ENCODE assay signal across 26 cellular contexts in the genomic region with DNA sequence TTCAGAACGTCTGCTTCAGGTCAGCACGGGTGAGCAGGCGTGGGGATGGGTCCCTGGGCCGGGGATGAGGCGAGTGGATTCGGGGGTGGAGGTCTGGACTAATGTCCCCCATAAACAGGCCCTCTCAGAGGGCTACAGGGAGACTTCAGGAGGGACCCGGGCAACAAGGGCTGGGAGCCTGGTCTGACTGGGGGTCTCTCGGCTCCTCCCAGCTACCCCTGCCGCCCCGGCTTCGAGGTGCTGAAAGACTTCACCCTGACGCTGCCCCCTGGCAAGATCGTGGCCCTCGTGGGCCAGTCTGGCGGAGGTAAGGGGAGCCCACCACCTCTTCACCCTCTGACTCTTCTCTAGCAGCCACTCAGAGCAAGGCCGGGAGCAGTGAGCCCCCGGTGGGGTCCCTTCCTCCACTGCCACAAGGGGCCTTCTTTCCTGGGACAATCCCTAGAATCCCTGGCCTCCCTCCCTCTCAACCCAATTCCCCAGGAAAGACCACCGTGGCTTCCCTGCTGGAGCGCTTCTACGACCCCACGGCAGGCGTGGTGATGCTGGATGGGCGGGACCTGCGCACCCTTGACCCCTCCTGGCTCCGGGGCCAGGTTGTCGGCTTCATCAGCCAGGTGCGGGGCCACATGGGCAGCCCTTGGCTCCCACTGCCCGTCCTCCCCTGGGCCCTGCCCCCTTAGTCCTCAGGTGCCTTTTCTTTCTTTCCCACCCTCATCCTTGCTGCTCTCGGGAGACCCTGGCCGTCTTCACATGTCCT. TPM values are rescaled to one million over a fixed set of nuclear protein-coding genes. Genes with fewer than 3 reads are reported as not detected.
DNase-seq lines count a peak whose midpoint lies in the region; ATAC-seq, FAIRE-seq and TF ChIP-seq lines count a peak whose summit lies in the region.
"Had no signal": no experiment of that assay in that cellular context is flagged by ENCODE, and none has a peak within 500 bp of the region (broad histone marks: within the 10 kb centered on the region; RNA-seq: fewer than 3 reads in every experiment).

No MANE protein-coding gene starts in this region.

- H4K20me1 ChIP-seq in IMR-90 (ENCODE audit: insufficient read depth, low read length): peaks cover 8% of the 10 kb centered on the region
- no peaks in the 10 kb centered on the region for H4K20me1 ChIP-seq in smooth muscle cell (ENCODE audit: low read depth)

- H4K5ac ChIP-seq in IMR-90 (ENCODE audit: low read depth, low read length): no peak overlapping the region

- H2BK5ac ChIP-seq in IMR-90 (ENCODE audit: low read depth, low read length, poor library complexity, severe bottlenecking) (no peak overlapping the region), mesenchymal stem cell (ENCODE audit: low read depth, low read length, poor library complexity, severe bottlenecking) (no peak overlapping the region)

- H3K27me3 ChIP-seq in IMR-90 (ENCODE audit: control insufficient read depth, insufficient read depth, low read length): no peaks in the 10 kb centered on the region
- H3K27me3 ChIP-seq in mesenchymal stem cell (ENCODE audit: control insufficient read depth in 1 of 2, insufficient read depth in 1 of 2, low read length in 2 of 2): no peaks in the 10 kb centered on the region
- H3K27me3 ChIP-seq in smooth muscle cell (ENCODE audit: low read depth): no peaks in the 10 kb centered on the region
- H3K27me3 ChIP-seq in upper lobe of right lung: no peaks in the 10 kb centered on the region
- no peaks in the 10 kb centered on the region for H3K27me3 ChIP-seq in lower lobe of right lung (ENCODE audit: low read depth)

- H3K18ac ChIP-seq in IMR-90 (ENCODE audit: low read depth, low read length) (no peak overlapping the region), mesenchymal stem cell (ENCODE audit: low read depth in 1 of 2, low read length in 2 of 2) (no peak overlapping the region)

- H3K4ac ChIP-seq in IMR-90 (ENCODE audit: low read depth, low read length): no peak overlapping the region
- no peak overlapping the region for H3K4ac ChIP-seq in mesenchymal stem cell (ENCODE audit: low read depth in 1 of 2, low read length in 2 of 2)

- no peak for ATAC-seq in A549
- ATAC-seq in IMR-90 (ENCODE audit: low read depth): no peak
- ATAC-seq in upper lobe of right lung: no peak
- no peak for ATAC-seq in lower lobe of right lung
- ATAC-seq: GM12878 had no signal

- peak overlapping the region; percentile 79 to 88; a peak in 5 of 6 replicates for H3K27ac ChIP-seq in A549
- H3K27ac ChIP-seq in IMR-90 (ENCODE audit: insufficient read depth, low read length): no peak overlapping the region
- H3K27ac ChIP-seq in mesenchymal stem cell (ENCODE audit: low read length, poor library complexity, severe bottlenecking): no peak overlapping the region
- peak overlapping the region; percentile 98 for H3K27ac ChIP-seq in smooth muscle cell (ENCODE audit: low read depth)
- H3K27ac ChIP-seq in upper lobe of right lung: no peak overlapping the region
- no peak overlapping the region for H3K27ac ChIP-seq in lower lobe of right lung
- H3K27ac ChIP-seq: PC-9, SK-N-MC had no signal

- TF ChIP-seq POLR2A in A549 (IDR thresholded peaks at IDR 0.05; ENCODE audit: low read length) (no peak), IMR-90 (IDR thresholded peaks at IDR 0.05; ENCODE audit: low read depth, low read length) (no peak)

- peaks cover 25% of the 10 kb centered on the region; the same call in 1 of the 2 replicates for H3K36me3 ChIP-seq in IMR-90 (ENCODE audit: control insufficient read depth, insufficient read depth, low read length)
- H3K36me3 ChIP-seq in mesenchymal stem cell (ENCODE audit: control insufficient read depth in 1 of 2, insufficient read depth in 2 of 2, low read depth in 1 of 2, low read length in 2 of 2): peaks cover 27 to 66% of the 10 kb centered on the region in 2 experiments
- no peaks in the 10 kb centered on the region for H3K36me3 ChIP-seq in smooth muscle cell (ENCODE audit: low read depth)
- peaks cover 38% of the 10 kb centered on the region for H3K36me3 ChIP-seq in upper lobe of right lung
- peaks cover 46% of the 10 kb centered on the region for H3K36me3 ChIP-seq in lower lobe of right lung

- POLR2A ChIA-PET in A549 (lab: Yijun Ruan, JAX) (no interaction called here), IMR-90 (lab: Charles Lee; ENCODE audit: unreplicated experiment) (no interaction called here)

- no TSS peak for BruUV-seq in IMR-90 (replicated peaks; lab: Mats Ljungman, UMichigan)

- no peak overlapping the region for H3K56ac ChIP-seq in IMR-90 (ENCODE audit: extremely low read depth, insufficient read depth, low read length)

- peaks cover 21% of the 10 kb centered on the region for H3F3A ChIP-seq in smooth muscle cell (ENCODE audit: low read depth)

- no peak overlapping the region for H3K9ac ChIP-seq in IMR-90 (ENCODE audit: low read depth, low read length)
- no peak overlapping the region for H3K9ac ChIP-seq in mesenchymal stem cell (ENCODE audit: low read length)
- peak overlapping the region; percentile 53 for H3K9ac ChIP-seq in smooth muscle cell (ENCODE audit: low read depth)

- H3K4me1 ChIP-seq in A549 (peaks cover 33% of the 10 kb centered on the region), IMR-90 (ENCODE audit: control insufficient read depth, insufficient read depth, low read length) (peaks cover 17% of the 10 kb centered on the region), mesenchymal stem cell (ENCODE audit: control insufficient read depth, insufficient read depth, low read depth, low read length) (peaks cover 26% of the 10 kb centered on the region), smooth muscle cell (ENCODE audit: low read depth) (peaks cover 4% of the 10 kb centered on the region), upper lobe of right lung (peaks cover 11% of the 10 kb centered on the region), lower lobe of right lung (peaks cover 19% of the 10 kb centered on the region)

- H3K4me2 ChIP-seq in A549 (no peak overlapping the region; the same call in 2 of the 3 replicates), IMR-90 (ENCODE audit: low read depth, low read length) (no peak overlapping the region), mesenchymal stem cell (ENCODE audit: low read length, poor library complexity, severe bottlenecking) (no peak overlapping the region), smooth muscle cell (peak overlapping the region; percentile 69)
- H3K4me2 ChIP-seq: GM23338 had no signal

- TF ChIP-seq RAD21 in A549 (conservative IDR thresholded peaks at IDR 0.05 in 1 of 2, IDR thresholded peaks at IDR 0.05 in 1 of 2) (no peak), IMR-90 (IDR thresholded peaks at IDR 0.05; ENCODE audit: low read length) (no peak)

- H2AK5ac ChIP-seq in IMR-90 (ENCODE audit: low read depth, low read length): no peak overlapping the region
- H2AK5ac ChIP-seq in mesenchymal stem cell (ENCODE audit: low read length, severe bottlenecking): no peak overlapping the region

- H2BK12ac ChIP-seq in mesenchymal stem cell (ENCODE audit: low read length in 2 of 2): peak overlapping the region; percentile 46 to 68

- H2BK120ac ChIP-seq in IMR-90 (ENCODE audit: low read depth, low read length): no peak overlapping the region
- no peak overlapping the region for H2BK120ac ChIP-seq in mesenchymal stem cell (ENCODE audit: low read depth, low read length)

- dilution Hi-C loops in IMR-90 (cut with HindIII; ENCODE audit: low sequenced_read_pairs, unreplicated experiment): no loop called here

- intact Hi-C loops in IMR-90 (cut with micrococcal nuclease) (no loop called here), upper lobe of right lung (cut with DNase I) (no loop called here), lower lobe of right lung (cut with DNase I) (no loop called here)

- DNase-seq in A549 (ENCODE audit: low read depth in 1 of 2, low spot score in 1 of 2): no peak
- DNase-seq in IMR-90: no peak
- no peak for DNase-seq in mesenchymal stem cell
- DNase-seq in smooth muscle cell (lab: John Stamatoyannopoulos, UW; ENCODE audit: unreplicated experiment): no peak
- no peak for DNase-seq in upper lobe of right lung
- no peak for DNase-seq in lower lobe of right lung
- DNase-seq in NCI-H2107 (lab: John Stamatoyannopoulos, UW): no peak
- DNase-seq: C1 segment of cervical spinal cord; Caco-2; CD4-positive, alpha-beta memory T cell; H9; NCI-H1105; NCI-H1436 treated with DMSO at 0.1 percent for 48 hours; NCI-H187 treated with DMSO at 0.1 percent for 48 hours; NCI-H446; NCI-H526; NK-92 treated with Interleukin-12 subunit alpha and Interleukin-12 subunit beta, amount 100 ng/mL, for 24 hours; PC-9; RPMI8226; SHP77 had no signal

- TF ChIP-seq CTCF in A549 (IDR thresholded peaks at IDR 0.05) (no peak), IMR-90 (conservative IDR thresholded peaks at IDR 0.05; ENCODE audit: low read depth, low read length) (no peak), smooth muscle cell (IDR thresholded peaks at IDR 0.05; ENCODE audit: borderline replicate concordance, insufficient read depth, poor library complexity, severe bottlenecking) (no peak), upper lobe of right lung (IDR thresholded peaks at IDR 0.05) (no peak), lower lobe of right lung (IDR thresholded peaks at IDR 0.05) (no peak)

- peaks cover 18% of the 10 kb centered on the region for H3K9me1 ChIP-seq in IMR-90 (ENCODE audit: insufficient read depth, low read length)

- H3K79me1 ChIP-seq in IMR-90 (ENCODE audit: low read depth in 1 of 2, low read length in 2 of 2): peaks cover 0 to 12% of the 10 kb centered on the region in 2 experiments; a peak in 1 of 4 replicates
- no peaks in the 10 kb centered on the region for H3K79me1 ChIP-seq in mesenchymal stem cell (replicated peaks; ENCODE audit: low read length, poor library complexity, severe bottlenecking)

- H2BK15ac ChIP-seq in IMR-90 (ENCODE audit: low read depth, low read length): no peak overlapping the region
- peak overlapping the region; percentile 97 for H2BK15ac ChIP-seq in mesenchymal stem cell (ENCODE audit: low read depth, poor library complexity, severe bottlenecking)

- H2AK9ac ChIP-seq in IMR-90 (replicated peaks; ENCODE audit: low read depth, low read length, poor library complexity): peak overlapping the region; percentile 50

- WGBS in A549 (ENCODE audit: missing lambda C conversion rate): 96% methylated on average over 30 of the region's 30 CpGs
- 100% methylated on average over 7 of the region's 30 CpGs; no CpG with 5 or more reads in 1 of the 2 experiments for WGBS in IMR-90 (ENCODE audit: extremely low coverage in 2 of 2, insufficient read length in 1 of 2), 2 experiments
- WGBS in mesenchymal stem cell: 96% methylated on average over 30 of the region's 30 CpGs
- WGBS in smooth muscle cell (ENCODE audit: low lambda C conversion rate): 96% methylated on average over 30 of the region's 30 CpGs

- no peak for TF ChIP-seq EP300 in A549 (IDR thresholded peaks at IDR 0.05)

- H2AFZ ChIP-seq in IMR-90 (replicated peaks; ENCODE audit: low read length, poor library complexity) (no peak overlapping the region), mesenchymal stem cell (ENCODE audit: low read depth, low read length) (no peak overlapping the region), smooth muscle cell (ENCODE audit: low read depth) (no peak overlapping the region)
- H2AFZ ChIP-seq: GM23338, PC-9 had no signal

- H3K23ac ChIP-seq in IMR-90 (ENCODE audit: low read depth, low read length) (no peak overlapping the region), mesenchymal stem cell (ENCODE audit: low read length in 2 of 2) (no peak overlapping the region)

- no peaks in the 10 kb centered on the region for H3K9me3 ChIP-seq in A549
- H3K9me3 ChIP-seq in IMR-90 (ENCODE audit: control insufficient read depth, insufficient read depth, low read length): no peaks in the 10 kb centered on the region
- no peaks in the 10 kb centered on the region for H3K9me3 ChIP-seq in mesenchymal stem cell (ENCODE audit: control insufficient read depth, low read length)
- no peaks in the 10 kb centered on the region for H3K9me3 ChIP-seq in smooth muscle cell (replicated peaks; ENCODE audit: low read depth)
- no peaks in the 10 kb centered on the region for H3K9me3 ChIP-seq in upper lobe of right lung
- no peaks in the 10 kb centered on the region for H3K9me3 ChIP-seq in lower lobe of right lung
- H3K9me3 ChIP-seq: Caco-2 had no signal

- H3K14ac ChIP-seq in IMR-90 (replicated peaks; ENCODE audit: low read depth, low read length) (no peak overlapping the region), mesenchymal stem cell (ENCODE audit: low read length in 2 of 2) (no peak overlapping the region)

- no peaks in the 10 kb centered on the region for H3K79me2 ChIP-seq in smooth muscle cell (ENCODE audit: low read depth)

- H2BK20ac ChIP-seq in IMR-90 (ENCODE audit: low read depth, low read length): no peak overlapping the region

- H3K4me3 ChIP-seq in A549 (no peak overlapping the region), IMR-90 (ENCODE audit: insufficient read depth, low read depth, low read length) (no peak overlapping the region), mesenchymal stem cell (ENCODE audit: insufficient read depth in 1 of 2, low read depth in 1 of 2, low read length in 2 of 2) (peak overlapping the region in 1 of 2 experiments; percentile 27), smooth muscle cell (no peak overlapping the region), upper lobe of right lung (no peak overlapping the region), lower lobe of right lung (no peak overlapping the region)
- H3K4me3 ChIP-seq: GM12878, GM23338, PC-9, SK-N-MC had no signal

- H4K8ac ChIP-seq in IMR-90 (ENCODE audit: low read depth in 2 of 2, low read length in 2 of 2) (no peak overlapping the region), mesenchymal stem cell (ENCODE audit: low read length) (no peak overlapping the region)

- FAIRE-seq in A549 (lab: Jason Lieb, UNC): no peak
- FAIRE-seq: G401.6, GM12878 had no signal

- CTCF ChIA-PET in A549 (lab: Yijun Ruan, JAX): interaction anchor here (0.9 to 4.4 kb wide), 5 partner anchors 8 to 79 kb away, joined by 5 to 16 read pairs (median 5); partner anchors contain the start of gene ABCB8
- CTCF ChIA-PET in IMR-90 (lab: Yijun Ruan, JAX): no interaction called here

- no peak overlapping the region for H4K91ac ChIP-seq in IMR-90 (ENCODE audit: insufficient read depth, low read depth, low read length)
- peak overlapping the region; percentile 57 for H4K91ac ChIP-seq in mesenchymal stem cell (ENCODE audit: low read length)

- in situ Hi-C loops in IMR-90 (cut with MboI; ENCODE audit: low sequenced_read_pairs): no loop called here

RNA-seq across cellular contexts. Expression of gene ASIC3, which starts 7.5 kb away (rescaled TPM):
- polyA plus RNA-seq in A549 (2011; rRNA removed) (4.1 and 4.4 TPM in 2 replicates), A549 (2017; fragmentation: RNase III; extraction: RNeasy Plus Mini Kit Qiagen cat#74134 plus additional on column Dnase treatment) (7.5 to 11.4 TPM (median 9.8 TPM) in 3 replicates), IMR-90 (2012; rRNA removed) (0.70 and 0.74 TPM in 2 replicates), smooth muscle cell (2.0 and 4.7 TPM in 2 replicates)
- polyA plus RNA-seq in A549 (2012; cell fraction: cytosol; rRNA removed): 5.4 and 6.4 TPM in 2 replicates
- 82.7 and 90.1 TPM in 2 replicates for polyA plus RNA-seq in A549 (2012; cell fraction: nucleus; rRNA removed)
- polyA minus RNA-seq in A549 (2011; rRNA and poly(A)+ RNA removed): 0.70 and 1.9 TPM in 2 replicates
- total RNA-seq in IMR-90 (2012; rRNA removed) (not detected in 2 replicates), smooth muscle cell (2.2 and 2.3 TPM in 2 replicates), upper lobe of right lung (2.6 TPM), lower lobe of right lung (3.7 TPM)
- polyA plus RNA-seq in IMR-90 (2012; cell fraction: cytosol; rRNA removed): 0.21 and 0.38 TPM in 2 replicates
- 4.8 and 9.1 TPM in 2 replicates for polyA plus RNA-seq in IMR-90 (2012; cell fraction: nucleus; rRNA removed; ENCODE audit: low replicate concordance)
- 0.99 TPM for polyA plus RNA-seq in mesenchymal stem cell (2013, experiment 1 of 2)
- polyA plus RNA-seq in mesenchymal stem cell (2013, experiment 2 of 2): 1.0 TPM
- polyA plus RNA-seq: CD4-positive, alpha-beta memory T cell had no signal

RNA-seq across cellular contexts. Expression of gene ABCB8, which starts 12.5 kb away (rescaled TPM):
- polyA plus RNA-seq in A549 (2011; rRNA removed): 19.6 and 22.7 TPM in 2 replicates
- 36.8 and 46.8 TPM in 2 replicates for polyA plus RNA-seq in A549 (2012; cell fraction: cytosol; rRNA removed)
- 159 and 182 TPM in 2 replicates for polyA plus RNA-seq in A549 (2012; cell fraction: nucleus; rRNA removed)
- 34.3 to 41.1 TPM (median 38.6 TPM) in 3 replicates for polyA plus RNA-seq in A549 (2017; fragmentation: RNase III; extraction: RNeasy Plus Mini Kit Qiagen cat#74134 plus additional on column Dnase treatment)
- 47.4 and 60.3 TPM in 2 replicates for polyA minus RNA-seq in A549 (2011; rRNA and poly(A)+ RNA removed)
- 14.7 and 16.3 TPM in 2 replicates for total RNA-seq in IMR-90 (2012; rRNA removed)
- polyA plus RNA-seq in IMR-90 (2012; rRNA removed): 26.8 and 27.5 TPM in 2 replicates
- polyA plus RNA-seq in IMR-90 (2012; cell fraction: cytosol; rRNA removed): 13.0 and 25.1 TPM in 2 replicates
- 62.3 and 128 TPM in 2 replicates for polyA plus RNA-seq in IMR-90 (2012; cell fraction: nucleus; rRNA removed; ENCODE audit: low replicate concordance)
- polyA plus RNA-seq in mesenchymal stem cell (2013, experiment 1 of 2): 17.2 TPM
- 16.1 TPM for polyA plus RNA-seq in mesenchymal stem cell (2013, experiment 2 of 2)
- total RNA-seq in smooth muscle cell: 17.3 and 23.4 TPM in 2 replicates
- polyA plus RNA-seq in smooth muscle cell: 24.2 and 27.0 TPM in 2 replicates
- 40.6 TPM for total RNA-seq in upper lobe of right lung
- 42.4 TPM for total RNA-seq in lower lobe of right lung

RNA-seq across cellular contexts. Expression of gene ATG9B, which starts 16.5 kb away (rescaled TPM):
- polyA plus RNA-seq in A549 (2011; rRNA removed) (0.06 and 0.19 TPM in 2 replicates), A549 (2017; fragmentation: RNase III; extraction: RNeasy Plus Mini Kit Qiagen cat#74134 plus additional on column Dnase treatment) (0.17 to 0.23 TPM (median 0.21 TPM) in 3 replicates), IMR-90 (2012; rRNA removed) (0.91 and 1.1 TPM in 2 replicates), smooth muscle cell (6.5 and 16.6 TPM in 2 replicates)
- 0.25 and 0.26 TPM in 2 replicates for polyA plus RNA-seq in A549 (2012; cell fraction: cytosol; rRNA removed)
- polyA plus RNA-seq in A549 (2012; cell fraction: nucleus; rRNA removed): 1.8 and 2.5 TPM in 2 replicates
- not detected in 2 replicates for polyA minus RNA-seq in A549 (2011; rRNA and poly(A)+ RNA removed)
- total RNA-seq in IMR-90 (2012; rRNA removed) (0.18 TPM in 1 of 2 replicates, not detected in the other), smooth muscle cell (1.7 and 2.6 TPM in 2 replicates), upper lobe of right lung (0.17 TPM), lower lobe of right lung (0.38 TPM)
- polyA plus RNA-seq in IMR-90 (2012; cell fraction: cytosol; rRNA removed): 0.22 and 0.49 TPM in 2 replicates
- 3.2 and 5.6 TPM in 2 replicates for polyA plus RNA-seq in IMR-90 (2012; cell fraction: nucleus; rRNA removed; ENCODE audit: low replicate concordance)
- 0.28 TPM for polyA plus RNA-seq in mesenchymal stem cell (2013, experiment 1 of 2)
- polyA plus RNA-seq in mesenchymal stem cell (2013, experiment 2 of 2): 0.71 TPM
- total RNA-seq: A172, M059J had no signal

RNA-seq across cellular contexts. Expression of gene CDK5, which starts 16.9 kb away (rescaled TPM):
- polyA plus RNA-seq in A549 (2011; rRNA removed) (29.6 and 30.0 TPM in 2 replicates), A549 (2017; fragmentation: RNase III; extraction: RNeasy Plus Mini Kit Qiagen cat#74134 plus additional on column Dnase treatment) (41.2 to 51.0 TPM (median 50.3 TPM) in 3 replicates), IMR-90 (2012; rRNA removed) (34.8 and 45.6 TPM in 2 replicates), smooth muscle cell (36.4 and 50.1 TPM in 2 replicates)
- 45.6 and 54.0 TPM in 2 replicates for polyA plus RNA-seq in A549 (2012; cell fraction: cytosol; rRNA removed)
- 38.0 and 53.8 TPM in 2 replicates for polyA plus RNA-seq in A549 (2012; cell fraction: nucleus; rRNA removed)
- polyA minus RNA-seq in A549 (2011; rRNA and poly(A)+ RNA removed): 31.2 and 48.9 TPM in 2 replicates
- total RNA-seq in IMR-90 (2012; rRNA removed) (22.4 and 24.7 TPM in 2 replicates), smooth muscle cell (18.6 and 22.1 TPM in 2 replicates), upper lobe of right lung (10.4 TPM), lower lobe of right lung (13.7 TPM)
- polyA plus RNA-seq in IMR-90 (2012; cell fraction: cytosol; rRNA removed): 29.1 and 41.6 TPM in 2 replicates
- polyA plus RNA-seq in IMR-90 (2012; cell fraction: nucleus; rRNA removed; ENCODE audit: low replicate concordance): 16.0 and 19.1 TPM in 2 replicates
- 20.3 TPM for polyA plus RNA-seq in mesenchymal stem cell (2013, experiment 1 of 2)
- polyA plus RNA-seq in mesenchymal stem cell (2013, experiment 2 of 2): 21.3 TPM

RNA-seq across cellular contexts. Expression of gene SLC4A2, which starts 18.6 kb away (rescaled TPM):
- 99.6 and 112 TPM in 2 replicates for polyA plus RNA-seq in A549 (2011; rRNA removed)
- 227 and 233 TPM in 2 replicates for polyA plus RNA-seq in A549 (2012; cell fraction: cytosol; rRNA removed)
- polyA plus RNA-seq in A549 (2012; cell fraction: nucleus; rRNA removed): 658 and 805 TPM in 2 replicates
- polyA plus RNA-seq in A549 (2017; fragmentation: RNase III; extraction: RNeasy Plus Mini Kit Qiagen cat#74134 plus additional on column Dnase treatment): 253 to 280 TPM (median 275 TPM) in 3 replicates
- polyA minus RNA-seq in A549 (2011; rRNA and poly(A)+ RNA removed): 118 and 170 TPM in 2 replicates
- total RNA-seq in IMR-90 (2012; rRNA removed): 25.3 and 29.6 TPM in 2 replicates
- 91.0 and 112 TPM in 2 replicates for polyA plus RNA-seq in IMR-90 (2012; rRNA removed)
- polyA plus RNA-seq in IMR-90 (2012; cell fraction: cytosol; rRNA removed): 70.2 and 89.3 TPM in 2 replicates
- 205 and 510 TPM in 2 replicates for polyA plus RNA-seq in IMR-90 (2012; cell fraction: nucleus; rRNA removed; ENCODE audit: low replicate concordance)
- polyA plus RNA-seq in mesenchymal stem cell (2013, experiment 1 of 2): 140 TPM
- polyA plus RNA-seq in mesenchymal stem cell (2013, experiment 2 of 2): 133 TPM
- total RNA-seq in smooth muscle cell: 42.3 and 89.3 TPM in 2 replicates
- polyA plus RNA-seq in smooth muscle cell: 96.4 and 104 TPM in 2 replicates
- total RNA-seq in upper lobe of right lung: 178 TPM
- total RNA-seq in lower lobe of right lung: 182 TPM

Comparison
In these comparisons a context has a peak if more than half of its experiments do, and no peak if none do; other contexts are left out.
1. H3K27ac ChIP-seq: peak in A549 (2 of 2) and smooth muscle cell (single experiment); none in IMR-90 (single experiment), mesenchymal stem cell (single experiment), upper lobe of right lung (single experiment) and lower lobe of right lung (single experiment).